Comparison of ENCODE assay signal across 18 cellular contexts in genomic region chr1:29200905-29201594, GRCh38. TPM values are rescaled to one million over a fixed set of nuclear protein-coding genes. Genes with fewer than 3 reads are reported as not detected.
DNase-seq lines count a peak whose midpoint lies in the region; ATAC-seq, FAIRE-seq and TF ChIP-seq lines count a peak whose summit lies in the region.
"Had no signal": no experiment of that assay in that cellular context is flagged by ENCODE, and none has a peak within 500 bp of the region (broad histone marks: within the 10 kb centered on the region; RNA-seq: fewer than 3 reads in every experiment).

No MANE protein-coding gene starts in this region.

- H2BK15ac ChIP-seq in H1 (ENCODE audit: low read length), result no peak overlapping the region

- H3K4ac ChIP-seq in H1 (replicated peaks; ENCODE audit: insufficient read length, low read depth, low read length), result no peak overlapping the region

- no peak overlapping the region for H3K4me2 ChIP-seq in H1 (ENCODE audit: insufficient read depth in 1 of 2, low read depth in 2 of 2, low read length in 2 of 2)
- H3K4me2 ChIP-seq in smooth muscle cell, result peak overlapping the region; percentile 59
- H3K4me2 ChIP-seq: neural progenitor cell had no signal

- no peak overlapping the region for H2BK20ac ChIP-seq in H1 (ENCODE audit: low read length)

- no peak for ATAC-seq in GM21367 (IDR thresholded peaks at IDR 0.05; ENCODE audit: unreplicated experiment)
- ATAC-seq: mucosa of descending colon had no signal

- H3K79me2 ChIP-seq in H1 (ENCODE audit: control insufficient read depth in 1 of 2, insufficient read depth in 2 of 2, low read length in 2 of 2) (no peaks in the 10 kb centered on the region), smooth muscle cell (ENCODE audit: low read depth) (no peaks in the 10 kb centered on the region)

- no peak overlapping the region for H2BK12ac ChIP-seq in H1 (ENCODE audit: low read depth, low read length)

- no peak overlapping the region for H2AK5ac ChIP-seq in H1 (ENCODE audit: low read depth, low read length)

- 94% methylated on average over 5 of the region's 5 CpGs; no CpG with 5 or more reads in 1 of the 2 experiments for WGBS in H1 (ENCODE audit: extremely low coverage in 1 of 2, insufficient coverage in 1 of 2, insufficient read length in 1 of 2, insufficient replicate concordance in 2 of 2, low coverage in 1 of 2, low lambda C conversion rate in 2 of 2, missing lambda C conversion rate in 1 of 2), 2 experiments
- 31% methylated on average over 5 of the region's 5 CpGs for WGBS in smooth muscle cell (ENCODE audit: low lambda C conversion rate)

- no peak overlapping the region for H2BK120ac ChIP-seq in H1 (replicated peaks; ENCODE audit: low read depth, low read length)

- H3K18ac ChIP-seq in H1 (ENCODE audit: extremely low read depth, low read length), result no peak overlapping the region

- no peak for TF ChIP-seq EP300 in H1 (IDR thresholded peaks at IDR 0.05; ENCODE audit: borderline replicate concordance in 1 of 2, low read depth in 2 of 2, low read length in 2 of 2)

- peaks cover 35% of the 10 kb centered on the region for H3K36me3 ChIP-seq in MG63
- peaks cover 2 to 28% (median 19%) of the 10 kb centered on the region in 4 experiments; a peak in 6 of 8 replicates for H3K36me3 ChIP-seq in H1 (ENCODE audit: control insufficient read depth in 2 of 4, insufficient read depth in 4 of 4, low read length in 3 of 4)
- H3K36me3 ChIP-seq in smooth muscle cell (ENCODE audit: low read depth), result no peaks in the 10 kb centered on the region
- H3K36me3 ChIP-seq: neural progenitor cell had no signal

- H4K5ac ChIP-seq in H1 (ENCODE audit: insufficient read length, low read depth, low read length), result no peak overlapping the region

- POLR2A ChIA-PET in H1 (lab: Charles Lee; ENCODE audit: partially characterized antibody), result interaction anchor here (0.7 to 1.2 kb wide), 4 partner anchors 20 to 79 kb away, joined by 3 to 4 read pairs (median 4); partner anchors contain the start of gene SRSF4

- no peak for FAIRE-seq in H1 (lab: Jason Lieb, UNC)

- no peak overlapping the region for H3K56ac ChIP-seq in H1 (replicated peaks; ENCODE audit: insufficient read length, low read depth, low read length)

- H3K9ac ChIP-seq in H1 (replicated peaks in 1 of 4; ENCODE audit: extremely low read depth in 1 of 4, low read depth in 3 of 4, low read length in 3 of 4) (no peak overlapping the region), smooth muscle cell (ENCODE audit: low read depth) (peak overlapping the region; percentile 41)
- H3K9ac ChIP-seq: neural progenitor cell had no signal

- H2AFZ ChIP-seq in H1 (ENCODE audit: low read length) (no peak overlapping the region), smooth muscle cell (ENCODE audit: low read depth) (no peak overlapping the region)
- H2AFZ ChIP-seq: neural progenitor cell had no signal

- no peak for TF ChIP-seq RAD21 in H1 (IDR thresholded peaks at IDR 0.05 in 1 of 2, conservative IDR thresholded peaks at IDR 0.05 in 1 of 2; ENCODE audit: low read depth in 2 of 2, low read length in 2 of 2)

- H3K27ac ChIP-seq in H1 (ENCODE audit: low read depth, low read length) (no peak overlapping the region), smooth muscle cell (ENCODE audit: low read depth) (peak overlapping the region; percentile 98)
- H3K27ac ChIP-seq: neural progenitor cell had no signal

- DNase-seq in EL, result peak; percentile 27
- peak; percentile 41 for DNase-seq in MG63
- DNase-seq in H1 (ENCODE audit: low read depth in 1 of 2, low spot score in 2 of 2), result no peak
- DNase-seq in smooth muscle cell (lab: John Stamatoyannopoulos, UW; ENCODE audit: unreplicated experiment), result no peak
- DNase-seq in NCI-H82 (lab: John Stamatoyannopoulos, UW), result no peak
- DNase-seq in stimulated activated CD8-positive, alpha-beta memory T cell treated with anti-CD3 and anti-CD28 coated beads, Interleukin-4, amount 100 ng/mL, for 48 hours, result no peak
- DNase-seq: AML-193, Caco-2, cortex of kidney, mucosa of descending colon, NCI-H1105 treated with DMSO at 0.1 percent for 48 hours, NCI-H2107, NCI-H524, RPMI8226 had no signal

- H3F3A ChIP-seq in smooth muscle cell (ENCODE audit: low read depth), result peaks cover 23% of the 10 kb centered on the region

- H3K14ac ChIP-seq in H1 (ENCODE audit: insufficient read length), result no peak overlapping the region

- 0 out of 2 replicates have a peak overlapping the region, but pooled peaks have one; percentile 19 for H2BK5ac ChIP-seq in H1 (ENCODE audit: low read depth, low read length)

- H4K91ac ChIP-seq in H1 (replicated peaks; ENCODE audit: insufficient read length, low read length), result no peak overlapping the region

- H3K27me3 ChIP-seq in MG63 (no peaks in the 10 kb centered on the region), H1 (replicated peaks in 1 of 4; ENCODE audit: control insufficient read depth in 3 of 4, extremely low read depth in 1 of 4, insufficient read depth in 3 of 4, low read length in 3 of 4) (no peaks in the 10 kb centered on the region), smooth muscle cell (ENCODE audit: low read depth) (no peaks in the 10 kb centered on the region)
- H3K27me3 ChIP-seq: breast epithelium, neural progenitor cell had no signal

- CTCF ChIA-PET in H1 (lab: Charles Lee; ENCODE audit: partially characterized antibody), result interaction anchor here (0.7 to 5.3 kb wide), 21 partner anchors 14 to 327 kb away, joined by 3 to 19 read pairs (median 5); partner anchors contain the start of gene SRSF4

- H4K8ac ChIP-seq in H1 (ENCODE audit: extremely low read depth, insufficient read depth, low read length), result no peak overlapping the region

- H3K23me2 ChIP-seq in H1 (ENCODE audit: low read depth, low read length), result no peaks in the 10 kb centered on the region

- TF ChIP-seq CTCF in H1 (IDR thresholded peaks at IDR 0.05; ENCODE audit: control extremely low read depth in 1 of 3, insufficient read depth in 1 of 3, low read depth in 1 of 3, low read length in 3 of 3), result no peak
- no peak for TF ChIP-seq CTCF in smooth muscle cell (IDR thresholded peaks at IDR 0.05; ENCODE audit: borderline replicate concordance, insufficient read depth, poor library complexity, severe bottlenecking)

- TF ChIP-seq POLR2A in H1 (IDR thresholded peaks at IDR 0.05; ENCODE audit: control extremely low read depth in 1 of 2, low read depth in 2 of 2, low read length in 2 of 2), result no peak

- no peaks in the 10 kb centered on the region for H3K79me1 ChIP-seq in H1 (ENCODE audit: low read depth, low read length)

- H3K9me3 ChIP-seq in MG63, result no peaks in the 10 kb centered on the region
- no peaks in the 10 kb centered on the region for H3K9me3 ChIP-seq in H1 (ENCODE audit: insufficient read depth in 2 of 2, low read depth in 1 of 2, low read length in 1 of 2)
- H3K9me3 ChIP-seq in smooth muscle cell (replicated peaks; ENCODE audit: low read depth), result no peaks in the 10 kb centered on the region
- H3K9me3 ChIP-seq: breast epithelium, Caco-2, mucosa of descending colon, thoracic aorta had no signal

- H4K20me1 ChIP-seq in H1 (replicated peaks in 1 of 2; ENCODE audit: control insufficient read depth in 1 of 2, insufficient read depth in 2 of 2, low read length in 2 of 2) (peaks cover 0 to 2% of the 10 kb centered on the region in 2 experiments), smooth muscle cell (ENCODE audit: low read depth) (no peaks in the 10 kb centered on the region)

- H3K4me1 ChIP-seq in H1 (replicated peaks in 1 of 4; ENCODE audit: control insufficient read depth in 3 of 4, insufficient read depth in 4 of 4, low read length in 3 of 4) (peaks cover 0 to 6% (median 2%) of the 10 kb centered on the region in 4 experiments; a peak in 2 of 7 replicates), smooth muscle cell (ENCODE audit: low read depth) (peaks cover 7% of the 10 kb centered on the region)
- H3K4me1 ChIP-seq: neural progenitor cell had no signal

- H3K4me3 ChIP-seq in MG63, result no peak overlapping the region
- no peak overlapping the region for H3K4me3 ChIP-seq in H1 (ENCODE audit: extremely low read depth in 1 of 4, insufficient read depth in 2 of 4, low read depth in 3 of 4, low read length in 4 of 4)
- H3K4me3 ChIP-seq in smooth muscle cell, result no peak overlapping the region
- H3K4me3 ChIP-seq: breast epithelium, mucosa of descending colon, neural progenitor cell, thoracic aorta had no signal

- H3K23ac ChIP-seq in H1 (ENCODE audit: insufficient read length), result no peak overlapping the region

RNA-seq across cellular contexts. Expression of gene SRSF4, which starts 19.4 kb away (rescaled TPM):
- 29.8 and 58.1 TPM in 2 replicates for total RNA-seq in MG63 (2014; rRNA removed; shearing (Covaris generic); ENCODE audit: low replicate concordance)
- 83.5 and 86.5 TPM in 2 replicates for total RNA-seq in H1 (2021; fragmentation: NEBNext Ultra II Directional; extraction: Animal tissue kit (Norgen Biotek cat#: 25700))
- polyA plus RNA-seq in H1 (2011; rRNA removed) (32.0 and 34.9 TPM in 2 replicates), smooth muscle cell (92.5 and 98.7 TPM in 2 replicates)
- polyA plus RNA-seq in H1 (2011; cell fraction: cytosol; rRNA removed), result 69.0 TPM
- 35.6 TPM for polyA plus RNA-seq in H1 (2011; cell fraction: nucleus; rRNA removed)
- 78.5 to 101 TPM (median 84.8 TPM) in 4 replicates for polyA plus RNA-seq in H1 (2012, experiment 1 of 2)
- 36.3 TPM for polyA plus RNA-seq in H1 (2012, experiment 2 of 2)
- polyA plus RNA-seq in H1 (2013, experiment 1 of 2), result 81.6 TPM
- polyA plus RNA-seq in H1 (2013, experiment 2 of 2), result 79.9 TPM
- 23.4 and 28.6 TPM in 2 replicates for polyA minus RNA-seq in H1 (2011; rRNA and poly(A)+ RNA removed)
- polyA minus RNA-seq in H1 (2011; cell fraction: cytosol; rRNA and poly(A)+ RNA removed), result 26.5 TPM
- polyA minus RNA-seq in H1 (2011; cell fraction: nucleus; rRNA and poly(A)+ RNA removed), result 32.2 TPM
- total RNA-seq in smooth muscle cell, result 50.1 and 53.9 TPM in 2 replicates

RNA-seq across cellular contexts. Expression of gene MECR, which starts 29.7 kb away (rescaled TPM):
- total RNA-seq in MG63 (2014; rRNA removed; shearing (Covaris generic); ENCODE audit: low replicate concordance), result 12.9 and 26.5 TPM in 2 replicates
- 24.4 and 26.5 TPM in 2 replicates for total RNA-seq in H1 (2021; fragmentation: NEBNext Ultra II Directional; extraction: Animal tissue kit (Norgen Biotek cat#: 25700))
- polyA plus RNA-seq in H1 (2011; rRNA removed) (24.2 and 28.2 TPM in 2 replicates), smooth muscle cell (39.8 and 43.8 TPM in 2 replicates)
- 31.6 TPM for polyA plus RNA-seq in H1 (2011; cell fraction: cytosol; rRNA removed)
- 39.5 TPM for polyA plus RNA-seq in H1 (2011; cell fraction: nucleus; rRNA removed)
- polyA plus RNA-seq in H1 (2012, experiment 1 of 2), result 18.0 to 37.4 TPM (median 33.6 TPM) in 4 replicates
- polyA plus RNA-seq in H1 (2012, experiment 2 of 2), result 33.1 TPM
- 25.0 TPM for polyA plus RNA-seq in H1 (2013, experiment 1 of 2)
- polyA plus RNA-seq in H1 (2013, experiment 2 of 2), result 25.4 TPM
- polyA minus RNA-seq in H1 (2011; rRNA and poly(A)+ RNA removed), result 23.2 and 34.1 TPM in 2 replicates
- 14.5 TPM for polyA minus RNA-seq in H1 (2011; cell fraction: cytosol; rRNA and poly(A)+ RNA removed)
- 27.7 TPM for polyA minus RNA-seq in H1 (2011; cell fraction: nucleus; rRNA and poly(A)+ RNA removed)
- total RNA-seq in smooth muscle cell, result 11.6 and 17.7 TPM in 2 replicates

RNA-seq across cellular contexts. Expression of gene PTPRU, which starts 35.3 kb away (rescaled TPM):
- 3.4 and 6.4 TPM in 2 replicates for total RNA-seq in MG63 (2014; rRNA removed; shearing (Covaris generic); ENCODE audit: low replicate concordance)
- 41.8 and 55.3 TPM in 2 replicates for total RNA-seq in H1 (2021; fragmentation: NEBNext Ultra II Directional; extraction: Animal tissue kit (Norgen Biotek cat#: 25700))
- polyA plus RNA-seq in H1 (2011; rRNA removed) (33.8 and 57.0 TPM in 2 replicates), smooth muscle cell (39.8 and 41.1 TPM in 2 replicates)
- 41.3 TPM for polyA plus RNA-seq in H1 (2011; cell fraction: cytosol; rRNA removed)
- 84.9 TPM for polyA plus RNA-seq in H1 (2011; cell fraction: nucleus; rRNA removed)
- polyA plus RNA-seq in H1 (2012, experiment 1 of 2), result 23.1 to 40.3 TPM (median 37.9 TPM) in 4 replicates
- polyA plus RNA-seq in H1 (2012, experiment 2 of 2), result 38.4 TPM
- polyA plus RNA-seq in H1 (2013, experiment 1 of 2), result 29.7 TPM
- 33.1 TPM for polyA plus RNA-seq in H1 (2013, experiment 2 of 2)
- polyA minus RNA-seq in H1 (2011; rRNA and poly(A)+ RNA removed), result 39.2 and 41.2 TPM in 2 replicates
- polyA minus RNA-seq in H1 (2011; cell fraction: cytosol; rRNA and poly(A)+ RNA removed), result 79.9 TPM
- 57.9 TPM for polyA minus RNA-seq in H1 (2011; cell fraction: nucleus; rRNA and poly(A)+ RNA removed)
- 43.6 and 67.8 TPM in 2 replicates for total RNA-seq in smooth muscle cell

Comparison
In these comparisons a context has a peak if more than half of its experiments do, and no peak if none do; other contexts are left out.
1. DNase-seq: peak in EL (single experiment) and MG63 (single experiment); none in H1 (0 of 2), smooth muscle cell (single experiment), NCI-H82 (single experiment) and stimulated activated CD8-positive, alpha-beta memory T cell treated with anti-CD3 and anti-CD28 coated beads, Interleukin-4, amount 100 ng/mL, for 48 hours (single experiment).